21 cellular contexts compared by ENCODE assay signal in genomic region chr14:31536201-31536960, GRCh38. TPM values are rescaled to one million over a fixed set of nuclear protein-coding genes. Genes with fewer than 3 reads are reported as not detected.
DNase-seq lines count a peak whose midpoint lies in the region; ATAC-seq, FAIRE-seq and TF ChIP-seq lines count a peak whose summit lies in the region.
"Had no signal": no experiment of that assay in that cellular context is flagged by ENCODE, and none has a peak within 500 bp of the region (broad histone marks: within the 10 kb centered on the region; RNA-seq: fewer than 3 reads in every experiment).

No MANE protein-coding gene starts in this region.

- no peak for TF ChIP-seq RAD21 in HepG2 (CRISPR knock-in tag; IDR thresholded peaks at IDR 0.05)

- H3K79me2 ChIP-seq in HepG2 (ENCODE audit: insufficient read depth, low read length): no peaks in the 10 kb centered on the region

- H3K4me3 ChIP-seq in HepG2 (replicated peaks in 1 of 3; ENCODE audit: insufficient read depth in 1 of 3, low read depth in 2 of 3, low read length in 3 of 3) (no peak overlapping the region), right lobe of liver (no peak overlapping the region), fibroblast of mammary gland (ENCODE audit: control insufficient read depth, low read depth, low read length) (no peak overlapping the region), transverse colon (no peak overlapping the region)
- H3K4me3 ChIP-seq: BLaER1, SJSA1 had no signal

- in situ Hi-C loops in HepG2 (cut with HindIII; ENCODE audit: extremely low pct_ligation_motif_present, low pct_unique_long_range_greater_than_20kb): no loop called here
- in situ Hi-C loops in transverse colon (cut with MboI; ENCODE audit: low pct_ligation_motif_present in 1 of 4, low pct_unique_long_range_greater_than_20kb in 1 of 4, low sequenced_read_pairs in 3 of 4): no loop called here

- H3K9me3 ChIP-seq in HepG2 (ENCODE audit: low read length): no peaks in the 10 kb centered on the region
- H3K9me3 ChIP-seq in right lobe of liver: no peaks in the 10 kb centered on the region
- no peaks in the 10 kb centered on the region for H3K9me3 ChIP-seq in transverse colon
- H3K9me3 ChIP-seq: BLaER1, SJSA1 had no signal

- H3K9ac ChIP-seq in HepG2 (ENCODE audit: insufficient read depth, low read depth, low read length): no peak overlapping the region
- H3K9ac ChIP-seq: BLaER1 had no signal

- FAIRE-seq in HepG2 (lab: Jason Lieb, UNC): no peak
- FAIRE-seq: A204.1, GM12892, H54 had no signal

- H3K27ac ChIP-seq in HepG2 (ENCODE audit: extremely low read length, insufficient read depth, low read length) (no peak overlapping the region), right lobe of liver (no peak overlapping the region), transverse colon (no peak overlapping the region)
- H3K27ac ChIP-seq: BLaER1, RWPE1, SJSA1 had no signal

- H3K4me2 ChIP-seq in HepG2 (ENCODE audit: low read depth, low read length): no peak overlapping the region
- H3K4me2 ChIP-seq: BLaER1 had no signal

- TF ChIP-seq EP300 in HepG2 (IDR thresholded peaks at IDR 0.05; ENCODE audit: low read depth in 2 of 2, low read length in 2 of 2): no peak
- no peak for TF ChIP-seq EP300 in HepG2 (CRISPR knock-in tag; IDR thresholded peaks at IDR 0.05; ENCODE audit: borderline replicate concordance)
- no peak for TF ChIP-seq EP300 in transverse colon (IDR thresholded peaks at IDR 0.05; ENCODE audit: low read depth)

- TF ChIP-seq POLR2A in HepG2 (IDR thresholded peaks at IDR 0.05; ENCODE audit: insufficient read depth in 1 of 2, low read depth in 2 of 2, low read length in 2 of 2): no peak
- no peak for TF ChIP-seq POLR2A in right lobe of liver (IDR thresholded peaks at IDR 0.05)
- TF ChIP-seq POLR2A in transverse colon (IDR thresholded peaks at IDR 0.05): no peak

- BruUV-seq in HepG2 (replicated peaks; lab: Mats Ljungman, UMichigan): no TSS peak

- CTCF ChIA-PET in HepG2 (lab: Yijun Ruan, JAX; ENCODE audit: low intra/inter-chr PET ratio, low total read pairs): no interaction called here

- H3K27me3 ChIP-seq in HepG2 (ENCODE audit: control insufficient read depth in 1 of 2, insufficient read depth in 2 of 2, low read length in 2 of 2) (no peaks in the 10 kb centered on the region; a peak in 2 of 5 replicates), right lobe of liver (no peaks in the 10 kb centered on the region), transverse colon (no peaks in the 10 kb centered on the region)
- H3K27me3 ChIP-seq: BLaER1, SJSA1 had no signal

- no peak overlapping the region for H2AFZ ChIP-seq in HepG2 (ENCODE audit: low read length)

- intact Hi-C loops in HepG2 (cut with micrococcal nuclease; ENCODE audit: unreplicated experiment) (no loop called here), right lobe of liver (cut with DNase I) (no loop called here), transverse colon (cut with DNase I; ENCODE audit: low total_unique reads) (no loop called here)

- H3K36me3 ChIP-seq in HepG2 (replicated peaks in 1 of 2; ENCODE audit: control insufficient read depth in 1 of 2, insufficient read depth in 2 of 2, low read length in 2 of 2) (no peaks in the 10 kb centered on the region), right lobe of liver (no peaks in the 10 kb centered on the region), transverse colon (no peaks in the 10 kb centered on the region)
- H3K36me3 ChIP-seq: BLaER1, SJSA1 had no signal

- ATAC-seq in HepG2 (no peak), right lobe of liver (no peak), HG02973 (IDR thresholded peaks at IDR 0.05; ENCODE audit: unreplicated experiment) (no peak)

- no peaks in the 10 kb centered on the region for H4K20me1 ChIP-seq in HepG2 (ENCODE audit: insufficient read depth, low read length)
- H4K20me1 ChIP-seq: BLaER1 had no signal

- no peak for TF ChIP-seq CTCF in HepG2 (CRISPR knock-in tag; IDR thresholded peaks at IDR 0.05)
- TF ChIP-seq CTCF in right lobe of liver (IDR thresholded peaks at IDR 0.05): no peak
- TF ChIP-seq CTCF in fibroblast of mammary gland (conservative IDR thresholded peaks at IDR 0.05; ENCODE audit: control insufficient read depth, insufficient read depth, low read depth, low read length): no peak
- TF ChIP-seq CTCF in transverse colon (IDR thresholded peaks at IDR 0.05): no peak

- H3K4me1 ChIP-seq in HepG2 (ENCODE audit: insufficient read depth, low read length): no peaks in the 10 kb centered on the region
- H3K4me1 ChIP-seq in right lobe of liver: no peaks in the 10 kb centered on the region
- H3K4me1 ChIP-seq in transverse colon: peaks cover 0 to 7% (median 2%) of the 10 kb centered on the region in 4 donors
- H3K4me1 ChIP-seq: BLaER1, SJSA1 had no signal

- POLR2A ChIA-PET in HepG2 (lab: Yijun Ruan, JAX): interaction anchor here (0.6 kb wide), 1 partner anchor 540 kb away, joined by 3 read pairs; no protein-coding TSS in a partner anchor

- DNase-seq in HepG2 (ENCODE audit: low spot score) (no peak), right lobe of liver (no peak), OCI-M1 (lab: John Stamatoyannopoulos, UW) (peak; percentile 1), fibroblast of mammary gland (ENCODE audit: low read depth) (peak; percentile 26), transverse colon (peak; percentile 15), SIG-M5 treated with dmso at 0.1 percent for 504 hours (lab: John Stamatoyannopoulos, UW; ENCODE audit: unreplicated experiment) (no peak)
- no peak for DNase-seq in stimulated activated CD4-positive, alpha-beta T cell treated with anti-CD3 and anti-CD28 coated beads, Interleukin-12 subunit alpha, Interleukin-12 subunit beta, amount 100 ng/mL, for 4 hours
- DNase-seq: CD4-positive, alpha-beta memory T cell; KBM-7; NCI-H1417 treated with DMSO at 0.1 percent for 48 hours; NCI-H187 treated with DMSO at 0.1 percent for 48 hours; NCI-H226; NCI-H524; NCI-H82 had no signal

- 23% methylated on average over 5 of the region's 5 CpGs for WGBS in HepG2 (ENCODE audit: low lambda C conversion rate)
- WGBS in right lobe of liver (ENCODE audit: insufficient coverage, low coverage, low lambda C conversion rate, missing lambda C conversion rate): 62% methylated on average over 5 of the region's 5 CpGs
- 68 to 74% methylated on average over 3 to 5 of the region's 5 CpGs for WGBS in transverse colon (ENCODE audit: low coverage in 1 of 2), 2 donors

TF ChIP-seq in HepG2, 621 proteins besides CTCF, POLR2A, EP300 and RAD21 (continues in another document):
- TF ChIP-seq ZNF12 (CRISPR knock-in tag; IDR thresholded peaks at IDR 0.05) (0 out of 2 replicates have a peak, but pooled peaks have one; percentile 59), NBN (conservative IDR thresholded peaks at IDR 0.05) (0 out of 2 replicates have a peak, but pooled peaks have one; percentile 62)

RNA-seq across cellular contexts. Expression of gene NUBPL, which starts 24.8 kb away (rescaled TPM):
- 44.1 and 67.1 TPM in 2 replicates for total RNA-seq in HepG2 (2016; rRNA removed; fragmentation: Illumina TruSeq; extraction: Trizol)
- total RNA-seq in HepG2 (2016; cell fraction: cytosol; rRNA removed; fragmentation: Illumina TruSeq; extraction: Trizol; ENCODE audit: low read depth): 2.8 and 3.6 TPM in 2 replicates
- 46.0 and 66.8 TPM in 2 replicates for total RNA-seq in HepG2 (2016; cell fraction: insoluble cytoplasmic fraction; rRNA removed; fragmentation: Illumina TruSeq; extraction: Trizol)
- total RNA-seq in HepG2 (2016; cell fraction: membrane; rRNA removed; fragmentation: Illumina TruSeq; extraction: Trizol): 11.2 and 11.4 TPM in 2 replicates
- 89.2 and 90.0 TPM in 2 replicates for total RNA-seq in HepG2 (2016; cell fraction: nucleus; rRNA removed; fragmentation: Illumina TruSeq; extraction: Trizol)
- 15.8 and 21.3 TPM in 2 replicates for polyA plus RNA-seq in HepG2 (2011; rRNA removed)
- polyA plus RNA-seq in HepG2 (2011; cell fraction: cytosol; rRNA removed): 8.7 and 14.2 TPM in 2 replicates
- polyA plus RNA-seq in HepG2 (2011; cell fraction: nucleus; rRNA removed): 7.1 and 8.2 TPM in 2 replicates
- 16.0 and 24.2 TPM in 2 replicates for polyA plus RNA-seq in HepG2 (2012)
- 2.0 and 2.5 TPM in 2 replicates for polyA plus RNA-seq in HepG2 (2016; cell fraction: cytosol; fragmentation: Illumina TruSeq; extraction: Trizol; ENCODE audit: low read depth)
- 46.1 and 49.1 TPM in 2 replicates for polyA plus RNA-seq in HepG2 (2016; cell fraction: insoluble cytoplasmic fraction; fragmentation: Illumina TruSeq; extraction: Trizol; ENCODE audit: low read depth)
- polyA plus RNA-seq in HepG2 (2016; cell fraction: membrane; fragmentation: Illumina TruSeq; extraction: Trizol; ENCODE audit: low read depth): 7.5 and 7.8 TPM in 2 replicates
- polyA plus RNA-seq in HepG2 (2016; cell fraction: nucleus; fragmentation: Illumina TruSeq; extraction: Trizol; ENCODE audit: insufficient read depth, low read depth): 24.3 and 24.6 TPM in 2 replicates
- 3.7 and 19.6 TPM in 2 replicates for polyA minus RNA-seq in HepG2 (2011; rRNA and poly(A)+ RNA removed; ENCODE audit: low replicate concordance)
- 16.4 and 17.6 TPM in 2 replicates for polyA minus RNA-seq in HepG2 (2011; cell fraction: cytosol; rRNA and poly(A)+ RNA removed)
- polyA minus RNA-seq in HepG2 (2011; cell fraction: nucleus; rRNA and poly(A)+ RNA removed): 89.0 and 103 TPM in 2 replicates
- 1 to 10 TPM; 6.3 to 9.5 (median 7.2) TPM for total RNA-seq in right lobe of liver
- total RNA-seq in transverse colon: 10 to 100 TPM in 2 of 4 donors, 1 to 10 TPM in 2; 1.9 to 45.2 (median 11.6) TPM

RNA-seq across cellular contexts. Expression of gene GPR33, which starts 48.5 kb away (rescaled TPM):
- not detected in 2 replicates for total RNA-seq in HepG2 (2016; rRNA removed; fragmentation: Illumina TruSeq; extraction: Trizol)
- not detected in 2 replicates for total RNA-seq in HepG2 (2016; cell fraction: cytosol; rRNA removed; fragmentation: Illumina TruSeq; extraction: Trizol; ENCODE audit: low read depth)
- not detected in 2 replicates for total RNA-seq in HepG2 (2016; cell fraction: insoluble cytoplasmic fraction; rRNA removed; fragmentation: Illumina TruSeq; extraction: Trizol)
- total RNA-seq in HepG2 (2016; cell fraction: membrane; rRNA removed; fragmentation: Illumina TruSeq; extraction: Trizol): not detected in 2 replicates
- total RNA-seq in HepG2 (2016; cell fraction: nucleus; rRNA removed; fragmentation: Illumina TruSeq; extraction: Trizol): not detected in 2 replicates
- not detected in 2 replicates for polyA plus RNA-seq in HepG2 (2011; rRNA removed)
- polyA plus RNA-seq in HepG2 (2011; cell fraction: cytosol; rRNA removed): not detected in 2 replicates
- polyA plus RNA-seq in HepG2 (2011; cell fraction: nucleus; rRNA removed): not detected in 2 replicates
- polyA plus RNA-seq in HepG2 (2012): not detected in 2 replicates
- polyA plus RNA-seq in HepG2 (2016; cell fraction: cytosol; fragmentation: Illumina TruSeq; extraction: Trizol; ENCODE audit: low read depth): not detected in 2 replicates
- not detected in 2 replicates for polyA plus RNA-seq in HepG2 (2016; cell fraction: insoluble cytoplasmic fraction; fragmentation: Illumina TruSeq; extraction: Trizol; ENCODE audit: low read depth)
- polyA plus RNA-seq in HepG2 (2016; cell fraction: membrane; fragmentation: Illumina TruSeq; extraction: Trizol; ENCODE audit: low read depth): not detected in 2 replicates
- polyA plus RNA-seq in HepG2 (2016; cell fraction: nucleus; fragmentation: Illumina TruSeq; extraction: Trizol; ENCODE audit: insufficient read depth, low read depth): not detected in 2 replicates
- not detected in 2 replicates for polyA minus RNA-seq in HepG2 (2011; rRNA and poly(A)+ RNA removed; ENCODE audit: low replicate concordance)
- not detected in 2 replicates for polyA minus RNA-seq in HepG2 (2011; cell fraction: cytosol; rRNA and poly(A)+ RNA removed)
- not detected in 2 replicates for polyA minus RNA-seq in HepG2 (2011; cell fraction: nucleus; rRNA and poly(A)+ RNA removed)
- total RNA-seq in right lobe of liver: not detected
- total RNA-seq in transverse colon: not detected
- total RNA-seq: CD4-positive, alpha-beta memory T cell; SJSA1 had no signal
- polyA plus RNA-seq: CD4-positive, alpha-beta memory T cell had no signal

Comparison
In these comparisons a context has a peak if more than half of its experiments do, and no peak if none do; other contexts are left out.
1. DNase-seq: peak in OCI-M1 (single experiment), fibroblast of mammary gland (single experiment) and transverse colon (single experiment); none in HepG2 (single experiment), right lobe of liver (0 of 3), SIG-M5 treated with dmso at 0.1 percent for 504 hours (single experiment) and stimulated activated CD4-positive, alpha-beta T cell treated with anti-CD3 and anti-CD28 coated beads, Interleukin-12 subunit alpha, Interleukin-12 subunit beta, amount 100 ng/mL, for 4 hours (single experiment).